19 cellular contexts compared by ENCODE assay signal in the genomic region with DNA sequence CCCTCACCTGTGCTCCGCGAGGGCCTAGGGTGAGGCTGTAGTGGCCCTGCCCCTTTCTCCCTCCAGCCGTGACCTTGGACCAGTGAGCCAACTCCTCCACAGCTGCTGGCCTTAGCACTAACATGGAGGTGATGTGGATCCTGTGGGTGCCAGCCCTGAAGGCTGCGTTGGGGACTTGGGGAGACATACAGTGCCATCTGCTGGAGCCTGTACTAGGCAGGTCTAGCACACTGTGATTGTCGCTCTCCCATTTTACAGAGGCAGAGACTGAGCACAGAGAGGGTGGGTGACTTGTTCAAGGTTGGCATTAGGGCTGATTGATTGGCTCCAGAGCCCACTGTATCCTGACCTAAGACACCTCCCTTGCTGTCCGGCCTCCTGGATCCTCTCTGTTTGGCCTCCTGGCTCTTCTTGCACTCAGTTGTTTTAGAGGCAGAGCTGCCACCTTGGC. TPM values are rescaled to one million over a fixed set of nuclear protein-coding genes. Genes with fewer than 3 reads are reported as not detected.
DNase-seq lines count a peak whose midpoint lies in the region; ATAC-seq and TF ChIP-seq lines count a peak whose summit lies in the region.
"Had no signal": no experiment of that assay in that cellular context is flagged by ENCODE, and none has a peak within 500 bp of the region (broad histone marks: within the 10 kb centered on the region; RNA-seq: fewer than 3 reads in every experiment).

No MANE protein-coding gene starts in this region.

- H3K9ac ChIP-seq in HCT116 (ENCODE audit: low read length), result no peak overlapping the region

- intact Hi-C loops in HCT116 (cut with micrococcal nuclease), result no loop called here

- H3K4me3 ChIP-seq in HCT116 (replicated peaks in 1 of 2; ENCODE audit: low read depth in 1 of 2, low read length in 2 of 2), result no peak overlapping the region
- H3K4me3 ChIP-seq: left lung, right atrium auricular region, uterus had no signal

- CTCF ChIA-PET in HCT116 (lab: Charles Lee), result no interaction called here
- CTCF ChIA-PET in activated CD8-positive, alpha-beta T cell treated with anti-CD3 and anti-CD28 coated beads, Interleukin-2, amount 10 ng/mL, durations not matched to agents 7 days and 5 days (lab: Charles Lee), result interaction anchor here (0.7 to 2.4 kb wide), 5 partner anchors 10 to 194 kb away, joined by 3 to 8 read pairs (median 3); no protein-coding TSS in a partner anchor

- TF ChIP-seq POLR2A in HCT116 (IDR thresholded peaks at IDR 0.05; ENCODE audit: borderline replicate concordance, extremely low read depth, insufficient read depth, insufficient read length), result no peak

- TF ChIP-seq CTCF in HCT116 (IDR thresholded peaks at IDR 0.05 in 2 of 3, conservative IDR thresholded peaks at IDR 0.05 in 1 of 3; ENCODE audit: borderline replicate concordance in 1 of 3, insufficient read depth in 1 of 3, low read depth in 2 of 3, low read length in 2 of 3) (peak in 2 of 3 experiments; percentile 19 to 29; a peak in 1 of 6 replicates), mesothelial cell of epicardium (IDR thresholded peaks at IDR 0.05; ENCODE audit: unreplicated experiment) (no peak)

- H3K4me3 Mint-ChIP-seq in activated CD8-positive, alpha-beta T cell treated with anti-CD3 and anti-CD28 coated beads, Interleukin-2, amount 10 ng/mL, durations not matched to agents 7 days and 5 days, result no peak overlapping the region
- no peak overlapping the region for H3K4me3 Mint-ChIP-seq in natural killer cell treated with Interleukin-12 subunit alpha and Interleukin-12 subunit beta and Interleukin-15 and Interleukin-18, amount 100 ng/mL, for 72 hours
- H3K4me3 Mint-ChIP-seq in mesothelial cell of epicardium, result no peak overlapping the region
- H3K4me3 Mint-ChIP-seq: activated T-cell treated with anti-CD3 and anti-CD28 coated beads, Interleukin-2, amount 50 U/mL, for 4 hours; CD4-positive, alpha-beta T cell; naive thymus-derived CD8-positive, alpha-beta T cell had no signal

- peak overlapping the region; percentile 71 for H3K27ac Mint-ChIP-seq in activated CD8-positive, alpha-beta T cell treated with anti-CD3 and anti-CD28 coated beads, Interleukin-2, amount 10 ng/mL, durations not matched to agents 7 days and 5 days
- H3K27ac Mint-ChIP-seq in natural killer cell treated with Interleukin-12 subunit alpha and Interleukin-12 subunit beta and Interleukin-15 and Interleukin-18, amount 100 ng/mL, for 72 hours, result peak overlapping the region; percentile 21 to 80
- no peak overlapping the region for H3K27ac Mint-ChIP-seq in mesothelial cell of epicardium
- H3K27ac Mint-ChIP-seq: CD4-positive, alpha-beta T cell had no signal

- H3K27me3 ChIP-seq in HCT116 (ENCODE audit: insufficient read depth, low read length), result no peaks in the 10 kb centered on the region
- H3K27me3 ChIP-seq: left lung, right atrium auricular region, uterus had no signal

- no peaks in the 10 kb centered on the region for H3K36me3 Mint-ChIP-seq in activated CD8-positive, alpha-beta T cell treated with anti-CD3 and anti-CD28 coated beads, Interleukin-2, amount 10 ng/mL, durations not matched to agents 7 days and 5 days (ENCODE audit: low read depth)
- no peaks in the 10 kb centered on the region for H3K36me3 Mint-ChIP-seq in natural killer cell treated with Interleukin-12 subunit alpha and Interleukin-12 subunit beta and Interleukin-15 and Interleukin-18, amount 100 ng/mL, for 72 hours
- H3K36me3 Mint-ChIP-seq in mesothelial cell of epicardium, result no peaks in the 10 kb centered on the region
- H3K36me3 Mint-ChIP-seq: naive thymus-derived CD8-positive, alpha-beta T cell had no signal

- H3K9me3 Mint-ChIP-seq in activated CD8-positive, alpha-beta T cell treated with anti-CD3 and anti-CD28 coated beads, Interleukin-2, amount 10 ng/mL, durations not matched to agents 7 days and 5 days (ENCODE audit: insufficient read depth), result no peaks in the 10 kb centered on the region
- H3K9me3 Mint-ChIP-seq in natural killer cell treated with Interleukin-12 subunit alpha and Interleukin-12 subunit beta and Interleukin-15 and Interleukin-18, amount 100 ng/mL, for 72 hours, result no peaks in the 10 kb centered on the region
- no peaks in the 10 kb centered on the region for H3K9me3 Mint-ChIP-seq in mesothelial cell of epicardium
- H3K9me3 Mint-ChIP-seq: activated T-cell treated with anti-CD3 and anti-CD28 coated beads, Interleukin-2, amount 50 U/mL, for 4 hours; CD4-positive, alpha-beta T cell; naive thymus-derived CD8-positive, alpha-beta T cell had no signal

- BruUV-seq in HCT116 (replicated peaks; lab: Mats Ljungman, UMichigan), result no TSS peak

- POLR2A ChIA-PET in HCT116 (lab: Charles Lee), result no interaction called here
- POLR2A ChIA-PET in activated CD8-positive, alpha-beta T cell treated with anti-CD3 and anti-CD28 coated beads, Interleukin-2, amount 10 ng/mL, durations not matched to agents 7 days and 5 days (lab: Charles Lee), result no interaction called here

- H3K36me3 ChIP-seq in HCT116 (ENCODE audit: control insufficient read depth in 1 of 2, insufficient read depth in 2 of 2, low read length in 2 of 2), result peaks cover 0 to 8% of the 10 kb centered on the region in 2 experiments; a peak in 1 of 4 replicates
- H3K36me3 ChIP-seq: right atrium auricular region, uterus had no signal

- TF ChIP-seq RAD21 in HCT116 (IDR thresholded peaks at IDR 0.05; ENCODE audit: low read depth), result no peak

- H3K79me2 ChIP-seq in HCT116 (ENCODE audit: insufficient read depth, low read length), result peaks cover 5% of the 10 kb centered on the region; the same call in 1 of the 2 replicates

- ATAC-seq in HCT116 (peak; percentile 57), GM21360 (IDR thresholded peaks at IDR 0.05; ENCODE audit: unreplicated experiment) (no peak)
- peak; percentile 42 for ATAC-seq in activated CD8-positive, alpha-beta T cell treated with anti-CD3 and anti-CD28 coated beads, Interleukin-2, amount 10 ng/mL, durations not matched to agents 7 days and 5 days
- ATAC-seq in natural killer cell treated with Interleukin-12 subunit alpha and Interleukin-12 subunit beta and Interleukin-15 and Interleukin-18, amount 100 ng/mL, for 72 hours, result peak in 1 of 2 donors; percentile 55
- ATAC-seq: left lung; naive thymus-derived CD8-positive, alpha-beta T cell had no signal

- no peak overlapping the region; the same call in 1 of the 2 replicates for H3K27ac ChIP-seq in HCT116 (ENCODE audit: low read depth, low read length)
- H3K27ac ChIP-seq: right atrium auricular region, uterus had no signal

- H4K20me1 ChIP-seq in HCT116 (ENCODE audit: insufficient read depth), result no peaks in the 10 kb centered on the region

- H3K4me1 Mint-ChIP-seq in activated CD8-positive, alpha-beta T cell treated with anti-CD3 and anti-CD28 coated beads, Interleukin-2, amount 10 ng/mL, durations not matched to agents 7 days and 5 days (ENCODE audit: low read depth), result peaks cover 66% of the 10 kb centered on the region
- peaks cover 38 to 42% of the 10 kb centered on the region in 2 donors for H3K4me1 Mint-ChIP-seq in natural killer cell treated with Interleukin-12 subunit alpha and Interleukin-12 subunit beta and Interleukin-15 and Interleukin-18, amount 100 ng/mL, for 72 hours (ENCODE audit: low read depth in 2 of 2)
- peaks cover 23% of the 10 kb centered on the region for H3K4me1 Mint-ChIP-seq in mesothelial cell of epicardium

- peak; percentile 20 for DNase-seq in EH (ENCODE audit: low read depth)
- no peak for DNase-seq in HCT116 (ENCODE audit: low read depth, low spot score)
- peak; percentile 36 for DNase-seq in activated CD8-positive, alpha-beta T cell treated with anti-CD3 and anti-CD28 coated beads, Interleukin-2, amount 10 ng/mL, durations not matched to agents 7 days and 5 days
- DNase-seq in natural killer cell treated with Interleukin-12 subunit alpha and Interleukin-12 subunit beta and Interleukin-15 and Interleukin-18, amount 100 ng/mL, for 72 hours (ENCODE audit: low spot score), result peak; percentile 44
- DNase-seq in mesothelial cell of epicardium (ENCODE audit: low spot score in 2 of 2, unreplicated experiment in 2 of 2), result no peak
- DNase-seq in NCI-H1048 (lab: John Stamatoyannopoulos, UW), result no peak
- DNase-seq: activated CD4-positive, CD25-positive, alpha-beta regulatory T cell treated with anti-CD3 and anti-CD28 coated beads, Interleukin-2, amount 50 U/mL, for 72 hours; activated T-cell treated with anti-CD3 and anti-CD28 coated beads, Interleukin-2, amount 50 U/mL, for 4 hours; anterior cingulate cortex; left lung; naive thymus-derived CD8-positive, alpha-beta T cell; NCI-H345; stimulated activated CD4-positive, alpha-beta T cell treated with anti-CD3 and anti-CD28 coated beads, Interleukin-2, amount 100 ng/mL, for 48 hours; T-helper 1 cell had no signal

- no peaks in the 10 kb centered on the region for H3K27me3 Mint-ChIP-seq in activated CD8-positive, alpha-beta T cell treated with anti-CD3 and anti-CD28 coated beads, Interleukin-2, amount 10 ng/mL, durations not matched to agents 7 days and 5 days (ENCODE audit: low read depth)
- no peaks in the 10 kb centered on the region for H3K27me3 Mint-ChIP-seq in natural killer cell treated with Interleukin-12 subunit alpha and Interleukin-12 subunit beta and Interleukin-15 and Interleukin-18, amount 100 ng/mL, for 72 hours
- H3K27me3 Mint-ChIP-seq in mesothelial cell of epicardium (ENCODE audit: low read depth), result no peaks in the 10 kb centered on the region
- H3K27me3 Mint-ChIP-seq: CD4-positive, alpha-beta T cell had no signal

- H3K9me2 ChIP-seq in HCT116 (ENCODE audit: insufficient read depth), result no peaks in the 10 kb centered on the region

- H3K9me3 ChIP-seq in HCT116 (ENCODE audit: control insufficient read depth in 1 of 2, insufficient read depth in 1 of 2, low read depth in 1 of 2, low read length in 2 of 2), result no peaks in the 10 kb centered on the region
- H3K9me3 ChIP-seq: left lung, right atrium auricular region, uterus had no signal

- no peak overlapping the region for H3K4me2 ChIP-seq in HCT116 (ENCODE audit: low read length)

- H3K4me1 ChIP-seq in HCT116 (ENCODE audit: control insufficient read depth in 1 of 2, insufficient read depth in 2 of 2, low read length in 2 of 2), result peaks cover 1 to 67% of the 10 kb centered on the region in 2 experiments; a peak in 3 of 4 replicates
- H3K4me1 ChIP-seq: uterus had no signal

- RAD21 ChIA-PET in HCT116 (lab: Charles Lee; ENCODE audit: low non-redundant PET in 1 of 2, low total read pairs in 2 of 2, uncharacterized antibody in 2 of 2, unreplicated experiment in 2 of 2), result no interaction called here

- no peak overlapping the region for H2AFZ ChIP-seq in HCT116 (ENCODE audit: low read depth, low read length, poor library complexity, severe bottlenecking)

TF ChIP-seq in HCT116, 20 proteins besides CTCF, POLR2A, EP300 and RAD21 (continues in another document):
- TF ChIP-seq POLR2AphosphoS5 (IDR thresholded peaks at IDR 0.05; ENCODE audit: low read depth, low read length), result no peak
- TF ChIP-seq ZNF274 (IDR thresholded peaks at IDR 0.05; ENCODE audit: low read depth, low read length), result no peak

RNA-seq across cellular contexts. Expression of gene PRF1, which starts 37.6 kb away (rescaled TPM):
- 6.4 TPM for total RNA-seq in HCT116 (2021; ENCODE audit: unreplicated experiment)
- 10.7 and 11.9 TPM in 2 replicates for polyA plus RNA-seq in HCT116 (2012)
- total RNA-seq in activated CD8-positive, alpha-beta T cell treated with anti-CD3 and anti-CD28 coated beads, Interleukin-2, amount 10 ng/mL, durations not matched to agents 7 days and 5 days, result 100 to 1,000 TPM; 265 to 272 TPM
- 1,000 to 10,000 TPM in 1 of 2 donors, 100 to 1,000 TPM in 1; 497 to 1,157 TPM for total RNA-seq in natural killer cell treated with Interleukin-12 subunit alpha and Interleukin-12 subunit beta and Interleukin-15 and Interleukin-18, amount 100 ng/mL, for 72 hours
- 0.13 to 0.20 TPM in 2 of 3 replicates, not detected in the other for total RNA-seq in mesothelial cell of epicardium
- total RNA-seq: dermis microvascular lymphatic vessel endothelial cell had no signal

Comparison
In these comparisons a context has a peak if more than half of its experiments do, and no peak if none do; other contexts are left out.
1. DNase-seq: peak in EH (single experiment), activated CD8-positive, alpha-beta T cell treated with anti-CD3 and anti-CD28 coated beads, Interleukin-2, amount 10 ng/mL, durations not matched to agents 7 days and 5 days (single experiment) and natural killer cell treated with Interleukin-12 subunit alpha and Interleukin-12 subunit beta and Interleukin-15 and Interleukin-18, amount 100 ng/mL, for 72 hours (single experiment); none in HCT116 (single experiment), mesothelial cell of epicardium (0 of 2) and NCI-H1048 (single experiment).
2. RNA of gene PRF1, which starts 37.6 kb away (total RNA-seq): 497 to 1,157 TPM in natural killer cell treated with Interleukin-12 subunit alpha and Interleukin-12 subunit beta and Interleukin-15 and Interleukin-18, amount 100 ng/mL, for 72 hours and 265 to 272 TPM in activated CD8-positive, alpha-beta T cell treated with anti-CD3 and anti-CD28 coated beads, Interleukin-2, amount 10 ng/mL, durations not matched to agents 7 days and 5 days; 6.4 TPM in HCT116 (single experiment) and 0.13 to 0.20 TPM in mesothelial cell of epicardium; every median in the first group is over 10 times any median in the second.